In the genomic region with DNA sequence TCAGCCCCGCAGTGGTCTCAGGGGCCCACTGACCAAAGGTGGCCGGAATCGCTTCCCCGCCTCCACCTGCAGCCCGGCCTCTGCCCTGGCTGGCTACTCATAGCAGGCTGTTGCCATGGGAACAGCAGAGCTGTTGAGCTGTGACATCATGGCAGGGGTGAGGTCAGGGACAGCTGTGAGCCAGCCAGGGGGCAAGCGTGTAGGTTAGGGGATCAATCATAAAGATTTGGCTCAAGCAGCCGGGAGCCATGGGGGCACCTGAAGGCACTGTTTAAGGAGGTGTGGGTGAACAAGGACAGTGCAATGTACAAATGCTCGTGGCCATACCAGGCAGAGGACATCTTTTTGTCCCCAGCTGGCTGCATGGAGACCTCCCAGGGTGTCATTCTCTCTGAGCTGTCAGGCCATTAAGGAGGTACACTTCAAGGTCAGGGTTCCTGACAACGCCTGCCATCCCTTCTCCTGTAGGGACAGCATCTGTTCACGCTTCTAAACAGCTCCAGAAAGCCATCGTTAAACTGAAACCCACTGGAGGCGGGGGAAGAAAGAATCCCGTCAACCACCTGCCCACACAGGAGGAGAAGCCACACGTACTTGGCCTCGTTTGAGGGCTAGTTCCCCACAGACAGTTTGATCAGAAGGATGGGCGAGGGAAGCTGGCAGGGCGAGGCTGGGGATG, we compare ENCODE assay signal across 9 cellular contexts. TPM values are rescaled to one million over a fixed set of nuclear protein-coding genes. Genes with fewer than 3 reads are reported as not detected.
DNase-seq lines count a peak whose midpoint lies in the region; ATAC-seq and TF ChIP-seq lines count a peak whose summit lies in the region.
"Had no signal": no experiment of that assay in that cellular context is flagged by ENCODE, and none has a peak within 500 bp of the region (broad histone marks: within the 10 kb centered on the region; RNA-seq: fewer than 3 reads in every experiment).

A gene with protein sequence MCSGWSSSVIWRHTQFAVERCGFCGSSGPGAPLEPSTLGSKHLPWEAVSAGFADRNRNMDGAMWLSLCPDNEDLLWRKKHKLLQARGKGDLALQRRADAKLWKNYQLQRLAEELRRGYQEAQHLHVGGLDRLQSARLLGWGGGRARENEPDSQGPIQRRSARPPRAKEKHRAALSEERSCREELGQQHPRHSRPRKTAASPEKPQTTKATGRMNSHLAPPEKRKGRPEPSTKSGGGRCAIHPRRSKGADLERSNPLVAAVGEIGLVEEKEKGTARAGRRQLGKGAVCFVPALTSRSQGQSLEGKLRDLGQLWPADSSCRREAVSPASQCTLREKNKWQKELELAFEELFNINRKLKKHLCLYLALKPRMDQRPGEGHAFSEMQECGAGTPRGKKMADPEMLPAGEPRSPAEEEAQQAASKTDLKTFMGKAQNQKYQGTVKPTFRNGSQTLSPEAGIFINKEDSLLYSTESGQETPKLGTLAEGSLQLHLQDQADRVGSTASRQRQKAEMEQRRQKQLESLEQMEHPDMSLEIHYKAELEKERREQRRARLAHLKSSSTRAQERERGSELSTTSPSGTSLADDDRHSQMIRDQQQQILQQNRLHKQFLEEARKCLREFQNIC (minus strand): TSS at position 101 of the 679 bp plus-strand sequence. CDS start 1,373 bp downstream, outside the sequence.

- ATAC-seq in T-helper 17 cell (peak; percentile 35), HG03457 (IDR thresholded peaks at IDR 0.05; ENCODE audit: unreplicated experiment) (no peak), left colon (no peak)
- ATAC-seq in stimulated activated naive CD8-positive, alpha-beta T cell treated with anti-CD3 and anti-CD28 coated beads, Interleukin-15, amount 100 ng/mL, for 72 hours: peak; percentile 73

- peaks cover 7% of the 10 kb centered on the region for H3K9me3 Mint-ChIP-seq in glutamatergic neuron (ENCODE audit: unreplicated experiment)
- no peaks in the 10 kb centered on the region for H3K9me3 Mint-ChIP-seq in stimulated activated naive CD8-positive, alpha-beta T cell treated with anti-CD3 and anti-CD28 coated beads, Interleukin-15, amount 100 ng/mL, for 72 hours

- peaks cover 14% of the 10 kb centered on the region for H3K27me3 Mint-ChIP-seq in T-helper 17 cell
- H3K27me3 Mint-ChIP-seq in glutamatergic neuron (ENCODE audit: unreplicated experiment): peaks cover 15% of the 10 kb centered on the region
- peaks cover 6% of the 10 kb centered on the region for H3K27me3 Mint-ChIP-seq in stimulated activated naive CD8-positive, alpha-beta T cell treated with anti-CD3 and anti-CD28 coated beads, Interleukin-15, amount 100 ng/mL, for 72 hours

- DNase-seq in activated T-cell treated with anti-CD3 and anti-CD28 coated beads, Interleukin-2, amount 50 U/mL, for 48 hours: peak; percentile 52 to 54
- DNase-seq in activated T-cell treated with anti-CD3 and anti-CD28 coated beads for 4 hours (no peak), T-helper 17 cell (no peak), glutamatergic neuron (peak; percentile 81), cerebellar nuclear complex (lab: John Stamatoyannopoulos, UW) (no peak), left colon (no peak)
- DNase-seq in stimulated activated naive CD8-positive, alpha-beta T cell treated with anti-CD3 and anti-CD28 coated beads, Interleukin-15, amount 100 ng/mL, for 72 hours: no peak
- DNase-seq: tibial artery had no signal

- H3K36me3 Mint-ChIP-seq in T-helper 17 cell (ENCODE audit: low read depth): no peaks in the 10 kb centered on the region
- H3K36me3 Mint-ChIP-seq in glutamatergic neuron (ENCODE audit: unreplicated experiment): no peaks in the 10 kb centered on the region

- peak within 1 kb of the TSS; percentile 28 for H3K4me3 Mint-ChIP-seq in T-helper 17 cell
- H3K4me3 Mint-ChIP-seq in glutamatergic neuron (ENCODE audit: unreplicated experiment): peak within 1 kb of the TSS; percentile 67
- H3K4me3 Mint-ChIP-seq in stimulated activated naive CD8-positive, alpha-beta T cell treated with anti-CD3 and anti-CD28 coated beads, Interleukin-15, amount 100 ng/mL, for 72 hours: peak within 1 kb of the TSS; percentile 27 to 32

- intact Hi-C loops in left colon (cut with DNase I, micrococcal nuclease): no loop called here

- H3K4me1 Mint-ChIP-seq in T-helper 17 cell (peaks cover 7% of the 10 kb centered on the region), glutamatergic neuron (ENCODE audit: low read depth, unreplicated experiment) (peaks cover 31% of the 10 kb centered on the region)
- peaks cover 17% of the 10 kb centered on the region for H3K4me1 Mint-ChIP-seq in stimulated activated naive CD8-positive, alpha-beta T cell treated with anti-CD3 and anti-CD28 coated beads, Interleukin-15, amount 100 ng/mL, for 72 hours

- no peak for TF ChIP-seq CTCF in glutamatergic neuron (IDR thresholded peaks at IDR 0.05; ENCODE audit: partially characterized antibody, unreplicated experiment)

- no peaks in the 10 kb centered on the region for H3K9me3 ChIP-seq in T-helper 17 cell (ENCODE audit: control insufficient read depth, low read length, poor library complexity, severe bottlenecking)
- H3K9me3 ChIP-seq: tibial artery had no signal

- H3K27ac Mint-ChIP-seq in T-helper 17 cell (no peak within 1 kb of the TSS), glutamatergic neuron (ENCODE audit: unreplicated experiment) (peak within 1 kb of the TSS; percentile 96)
- peak within 1 kb of the TSS; percentile 66 to 88 for H3K27ac Mint-ChIP-seq in stimulated activated naive CD8-positive, alpha-beta T cell treated with anti-CD3 and anti-CD28 coated beads, Interleukin-15, amount 100 ng/mL, for 72 hours

RNA-seq across cellular contexts. Expression of the gene that starts here (rescaled TPM):
- 1 to 10 TPM; 2.0 to 2.9 TPM for total RNA-seq in T-helper 17 cell
- total RNA-seq in glutamatergic neuron (ENCODE audit: unreplicated experiment): 6.4 TPM
- total RNA-seq in left colon: 1 to 10 TPM; 1.1 to 1.3 TPM

Comparison
In these comparisons a context has a peak if more than half of its experiments do, and no peak if none do; other contexts are left out.
1. DNase-seq: peak in activated T-cell treated with anti-CD3 and anti-CD28 coated beads, Interleukin-2, amount 50 U/mL, for 48 hours (2 of 2) and glutamatergic neuron (single experiment); none in activated T-cell treated with anti-CD3 and anti-CD28 coated beads for 4 hours (single experiment), T-helper 17 cell (0 of 3), stimulated activated naive CD8-positive, alpha-beta T cell treated with anti-CD3 and anti-CD28 coated beads, Interleukin-15, amount 100 ng/mL, for 72 hours (0 of 2), cerebellar nuclear complex (0 of 2) and left colon (0 of 2).
2. ATAC-seq: peak in T-helper 17 cell (single experiment) and stimulated activated naive CD8-positive, alpha-beta T cell treated with anti-CD3 and anti-CD28 coated beads, Interleukin-15, amount 100 ng/mL, for 72 hours (single experiment); none in HG03457 (single experiment) and left colon (single experiment).
3. Peak in every context shown above with its lines, with median percentiles within 50 percentile points of each other: H3K4me3 Mint-ChIP-seq.